9 cellular contexts compared by ENCODE assay signal in the genomic region with DNA sequence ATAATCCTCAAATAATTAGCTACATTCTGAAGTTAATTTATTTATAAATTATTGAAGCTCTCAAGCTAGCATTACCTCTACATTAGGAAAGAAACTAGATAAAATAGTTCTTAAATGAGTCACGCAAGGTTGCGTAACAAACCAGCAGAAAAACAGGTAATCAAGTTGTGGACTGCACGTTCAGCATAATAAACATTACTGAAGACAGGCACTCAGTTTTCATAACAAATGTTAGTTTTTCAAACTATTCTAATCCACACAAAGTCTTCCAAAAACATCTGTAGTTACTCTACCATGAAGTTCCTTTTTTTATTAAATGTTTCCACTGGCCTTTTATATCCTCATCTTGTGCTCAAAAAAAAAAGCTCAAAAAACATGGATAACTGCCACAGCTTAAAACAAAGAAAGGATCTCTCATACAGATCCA. TPM values are rescaled to one million over a fixed set of nuclear protein-coding genes. Genes with fewer than 3 reads are reported as not detected.
DNase-seq lines count a peak whose midpoint lies in the region; ATAC-seq and TF ChIP-seq lines count a peak whose summit lies in the region.
"Had no signal": no experiment of that assay in that cellular context is flagged by ENCODE, and none has a peak within 500 bp of the region (broad histone marks: within the 10 kb centered on the region; RNA-seq: fewer than 3 reads in every experiment).

No MANE protein-coding gene starts in this region.

- peak overlapping the region; percentile 79 for H3K4me3 ChIP-seq in OCI-LY7 (ENCODE audit: low read depth, low read length, poor library complexity, severe bottlenecking)
- H3K4me3 ChIP-seq in effector memory CD4-positive, alpha-beta T cell (ENCODE audit: insufficient read depth, low read depth, low read length, poor library complexity, severe bottlenecking): no peak overlapping the region

- CTCF ChIA-PET in OCI-LY7 (lab: Charles Lee; ENCODE audit: unreplicated experiment): no interaction called here

- H3K27ac ChIP-seq in OCI-LY7 (ENCODE audit: low read depth, low read length, poor library complexity, severe bottlenecking): peak overlapping the region; percentile 11
- no peak overlapping the region for H3K27ac ChIP-seq in effector memory CD4-positive, alpha-beta T cell (ENCODE audit: insufficient read depth, low read length, poor library complexity, severe bottlenecking)
- H3K27ac ChIP-seq: SJSA1 had no signal

- TF ChIP-seq CTCF in OCI-LY7 (conservative IDR thresholded peaks at IDR 0.05; ENCODE audit: low read length) (no peak), endothelial cell (IDR thresholded peaks at IDR 0.05; ENCODE audit: unreplicated experiment) (no peak), osteocyte (IDR thresholded peaks at IDR 0.05) (no peak)

- H3K4me3 Mint-ChIP-seq in endothelial cell (ENCODE audit: unreplicated experiment): peak overlapping the region; percentile 94
- peak overlapping the region; percentile 91 for H3K4me3 Mint-ChIP-seq in osteocyte (ENCODE audit: unreplicated experiment)

- no peaks in the 10 kb centered on the region for H3K9me3 Mint-ChIP-seq in endothelial cell (ENCODE audit: unreplicated experiment)
- H3K9me3 Mint-ChIP-seq in osteocyte (ENCODE audit: unreplicated experiment): no peaks in the 10 kb centered on the region

- no peaks in the 10 kb centered on the region for H3K9me2 ChIP-seq in OCI-LY7 (ENCODE audit: insufficient read depth, low read length)

- no peak for ATAC-seq in GM21529 (IDR thresholded peaks at IDR 0.05; ENCODE audit: unreplicated experiment)
- no peak for ATAC-seq in GM18502 (IDR thresholded peaks at IDR 0.05; ENCODE audit: poor library complexity, unreplicated experiment)

- H3K79me2 ChIP-seq in OCI-LY7 (ENCODE audit: insufficient read depth, low read depth, low read length): peaks cover 64% of the 10 kb centered on the region

- H3K4me1 ChIP-seq in OCI-LY7 (ENCODE audit: insufficient read depth, low read length, poor library complexity, severe bottlenecking): peaks cover 57% of the 10 kb centered on the region
- H3K4me1 ChIP-seq in effector memory CD4-positive, alpha-beta T cell (ENCODE audit: control insufficient read depth, insufficient read depth, low read length, poor library complexity, severe bottlenecking): peaks cover 11% of the 10 kb centered on the region

- no peaks in the 10 kb centered on the region for H3K9me3 ChIP-seq in OCI-LY7 (ENCODE audit: low read length)
- H3K9me3 ChIP-seq in effector memory CD4-positive, alpha-beta T cell (ENCODE audit: control insufficient read depth, low read length): no peaks in the 10 kb centered on the region
- H3K9me3 ChIP-seq: SJSA1 had no signal

- DNase-seq in EH (ENCODE audit: low read depth) (peak; percentile 40), OCI-LY7 (ENCODE audit: low spot score) (peak; percentile 14), endothelial cell (ENCODE audit: low spot score) (no peak), osteocyte (ENCODE audit: extremely low spot score, unreplicated experiment) (no peak), cerebellar cortex (ENCODE audit: low spot score) (no peak)
- DNase-seq in effector memory CD4-positive, alpha-beta T cell: no peak

- H3K27me3 Mint-ChIP-seq in endothelial cell (ENCODE audit: unreplicated experiment) (peaks cover 4% of the 10 kb centered on the region), osteocyte (ENCODE audit: unreplicated experiment) (no peaks in the 10 kb centered on the region)

- H3K36me3 Mint-ChIP-seq in endothelial cell (ENCODE audit: low read depth, unreplicated experiment): peaks cover 7% of the 10 kb centered on the region
- peaks cover 18% of the 10 kb centered on the region for H3K36me3 Mint-ChIP-seq in osteocyte (ENCODE audit: unreplicated experiment)

- peaks cover 24% of the 10 kb centered on the region for H3K4me1 Mint-ChIP-seq in endothelial cell (ENCODE audit: unreplicated experiment)
- peaks cover 54% of the 10 kb centered on the region for H3K4me1 Mint-ChIP-seq in osteocyte (ENCODE audit: unreplicated experiment)

- intact Hi-C loops in OCI-LY7 (cut with micrococcal nuclease; ENCODE audit: unreplicated experiment): no loop called here

- no peaks in the 10 kb centered on the region for H3K27me3 ChIP-seq in effector memory CD4-positive, alpha-beta T cell (replicated peaks; ENCODE audit: control insufficient read depth, insufficient read depth, low read length, poor library complexity, severe bottlenecking)
- H3K27me3 ChIP-seq: SJSA1 had no signal

- POLR2A ChIA-PET in OCI-LY7 (lab: Charles Lee): interaction anchor here (0.9 to 1.3 kb wide), 4 partner anchors 9 to 279 kb away, joined by 3 to 7 read pairs (median 4); no protein-coding TSS in a partner anchor

- H4K20me1 ChIP-seq in OCI-LY7 (ENCODE audit: insufficient read depth, low read length): peaks cover 19% of the 10 kb centered on the region

- no TSS peak for BruUV-seq in OCI-LY7 (replicated peaks; lab: Mats Ljungman, UMichigan)

- H3K4me2 ChIP-seq in OCI-LY7 (ENCODE audit: low read length): peak overlapping the region; percentile 77

- no peak overlapping the region for H2AFZ ChIP-seq in OCI-LY7 (ENCODE audit: low read length)

- peaks cover 42% of the 10 kb centered on the region for H3K36me3 ChIP-seq in OCI-LY7 (ENCODE audit: insufficient read depth, low read length)
- peaks cover 9% of the 10 kb centered on the region for H3K36me3 ChIP-seq in effector memory CD4-positive, alpha-beta T cell (ENCODE audit: control insufficient read depth, insufficient read depth, low read length)

- peak overlapping the region; percentile 78 for H3K27ac Mint-ChIP-seq in endothelial cell (ENCODE audit: unreplicated experiment)
- H3K27ac Mint-ChIP-seq in osteocyte (ENCODE audit: unreplicated experiment): peak overlapping the region; percentile 94

RNA-seq across cellular contexts. Expression of a gene that starts 1.3 kb away (rescaled TPM):
- total RNA-seq in OCI-LY7 (2014; rRNA removed; shearing (Covaris generic)): 21.6 and 31.0 TPM in 2 replicates
- total RNA-seq in OCI-LY7 (2022) (47.9 and 49.9 TPM in 2 replicates), endothelial cell (ENCODE audit: unreplicated experiment) (71.1 TPM), osteocyte (85.5 and 87.4 TPM in 2 replicates)

RNA-seq across cellular contexts. Expression of a gene that starts 5.8 kb away (rescaled TPM):
- 11.0 and 12.1 TPM in 2 replicates for total RNA-seq in OCI-LY7 (2014; rRNA removed; shearing (Covaris generic))
- total RNA-seq in OCI-LY7 (2022) (14.5 and 16.8 TPM in 2 replicates), endothelial cell (ENCODE audit: unreplicated experiment) (31.0 TPM), osteocyte (53.7 and 60.6 TPM in 2 replicates)

Comparison
In these comparisons a context has a peak if more than half of its experiments do, and no peak if none do; other contexts are left out.
1. DNase-seq: peak in EH (single experiment) and OCI-LY7 (single experiment); none in endothelial cell (single experiment), osteocyte (single experiment), effector memory CD4-positive, alpha-beta T cell (0 of 3) and cerebellar cortex (single experiment).